In genomic region chr9:9556865-9557803, GRCh38 we compare ENCODE assay signal across 20 cellular contexts.
"Had no signal": no experiment of that assay in that cellular context is flagged by ENCODE, and none has a peak within 500 bp of the region (broad histone marks: within the 10 kb centered on the region; RNA-seq: fewer than 3 reads in every experiment).

No MANE protein-coding gene starts in this region.

- H3K9me3 Mint-ChIP-seq: activated CD4-positive, alpha-beta T cell treated with anti-CD3 and anti-CD28 coated beads, Interleukin-2, amount 10 ng/mL, durations not matched to agents 24 days and 14 days had no signal

- H3K36me3 Mint-ChIP-seq: activated naive CD8-positive, alpha-beta T cell treated with anti-CD3 and anti-CD28 coated beads, Interleukin-2, amount 10 ng/mL, durations not matched to agents 7 days and 5 days; naive thymus-derived CD4-positive, alpha-beta T cell had no signal

- H3K27me3 ChIP-seq: cardiac muscle cell, foreskin keratinocyte, ovary, upper lobe of left lung had no signal

- H3K4me3 Mint-ChIP-seq: activated CD4-positive, alpha-beta T cell treated with anti-CD3 and anti-CD28 coated beads, Interleukin-2, amount 10 ng/mL, durations not matched to agents 24 days and 14 days; activated CD8-positive, alpha-beta T cell treated with anti-CD3 and anti-CD28 coated beads, Interleukin-2, amount 10 ng/mL, durations not matched to agents 7 days and 5 days; activated naive CD8-positive, alpha-beta T cell treated with anti-CD3 and anti-CD28 coated beads, Interleukin-2, amount 10 ng/mL, durations not matched to agents 7 days and 5 days; activated T-cell treated with anti-CD3 and anti-CD28 coated beads, Interleukin-2, amount 50 U/mL, for 24 hours; naive thymus-derived CD4-positive, alpha-beta T cell had no signal

- DNase-seq: activated CD4-positive, alpha-beta T cell treated with anti-CD3 and anti-CD28 coated beads, Interleukin-2, amount 10 ng/mL, durations not matched to agents 24 days and 14 days; activated CD8-positive, alpha-beta T cell treated with anti-CD3 and anti-CD28 coated beads, Interleukin-2, amount 10 ng/mL, durations not matched to agents 7 days and 5 days; activated naive CD4-positive, alpha-beta T cell treated with Interleukin-2 at 50 U/mL for 16 hours; activated naive CD8-positive, alpha-beta T cell treated with anti-CD3 and anti-CD28 coated beads, Interleukin-2, amount 10 ng/mL, durations not matched to agents 7 days and 5 days; activated T-cell treated with anti-CD3 and anti-CD28 coated beads, Interleukin-2, amount 50 U/mL, for 24 hours; amygdala; foreskin keratinocyte; hypothalamus; left ventricle myocardium inferior; naive thymus-derived CD4-positive, alpha-beta T cell; ovary; psoas muscle; right cardiac atrium; stimulated activated naive CD8-positive, alpha-beta T cell treated with anti-CD3 and anti-CD28 coated beads, Interleukin-15, Interleukin-2, amounts not matched to agents 100 U/mL and 50 U/mL, for 24 hours; T1000; upper lobe of left lung had no signal

- H3K27me3 Mint-ChIP-seq: activated CD4-positive, alpha-beta T cell treated with anti-CD3 and anti-CD28 coated beads, Interleukin-2, amount 10 ng/mL, durations not matched to agents 24 days and 14 days; activated naive CD8-positive, alpha-beta T cell treated with anti-CD3 and anti-CD28 coated beads, Interleukin-2, amount 10 ng/mL, durations not matched to agents 7 days and 5 days; activated T-cell treated with anti-CD3 and anti-CD28 coated beads, Interleukin-2, amount 50 U/mL, for 24 hours; naive thymus-derived CD4-positive, alpha-beta T cell had no signal

- H3K27ac Mint-ChIP-seq: activated CD4-positive, alpha-beta T cell treated with anti-CD3 and anti-CD28 coated beads, Interleukin-2, amount 10 ng/mL, durations not matched to agents 24 days and 14 days; activated CD8-positive, alpha-beta T cell treated with anti-CD3 and anti-CD28 coated beads, Interleukin-2, amount 10 ng/mL, durations not matched to agents 7 days and 5 days; activated naive CD8-positive, alpha-beta T cell treated with anti-CD3 and anti-CD28 coated beads, Interleukin-2, amount 10 ng/mL, durations not matched to agents 7 days and 5 days; activated T-cell treated with anti-CD3 and anti-CD28 coated beads, Interleukin-2, amount 50 U/mL, for 24 hours; activated T-helper 2 cell treated with anti-CD3 and anti-CD28 coated beads, Interferon-gamma antibody, Interleukin-2, Interleukin-4, amounts not matched to agents 10 μg/mL and 5 μg/mL and 100 μg/mL, durations not matched to agents 14 hours and 24 hours and 36 hours; naive thymus-derived CD4-positive, alpha-beta T cell had no signal

- H3K4me1 ChIP-seq: foreskin keratinocyte, left ventricle myocardium inferior, psoas muscle, upper lobe of left lung had no signal

- H3K36me3 ChIP-seq: cardiac muscle cell, left ventricle myocardium inferior, ovary, upper lobe of left lung had no signal

- H3K9me3 ChIP-seq: left ventricle myocardium inferior, ovary, psoas muscle, upper lobe of left lung had no signal

- H3K4me3 ChIP-seq: cardiac muscle cell, left ventricle myocardium inferior, ovary, psoas muscle, skin epidermis, upper lobe of left lung had no signal

- ATAC-seq: activated CD8-positive, alpha-beta T cell treated with anti-CD3 and anti-CD28 coated beads, Interleukin-2, amount 10 ng/mL, durations not matched to agents 7 days and 5 days; foreskin keratinocyte; naive thymus-derived CD4-positive, alpha-beta T cell; psoas muscle; right cardiac atrium; stimulated activated naive CD8-positive, alpha-beta T cell treated with anti-CD3 and anti-CD28 coated beads, Interleukin-15, Interleukin-2, amounts not matched to agents 100 U/mL and 50 U/mL, for 24 hours had no signal

- H3K4me1 Mint-ChIP-seq: activated CD4-positive, alpha-beta T cell treated with anti-CD3 and anti-CD28 coated beads, Interleukin-2, amount 10 ng/mL, durations not matched to agents 24 days and 14 days; activated naive CD8-positive, alpha-beta T cell treated with anti-CD3 and anti-CD28 coated beads, Interleukin-2, amount 10 ng/mL, durations not matched to agents 7 days and 5 days; naive thymus-derived CD4-positive, alpha-beta T cell had no signal

- H3K27ac ChIP-seq: cardiac muscle cell, epithelial cell of prostate, foreskin keratinocyte, left ventricle myocardium inferior, ovary, psoas muscle, skin epidermis, upper lobe of left lung had no signal
